ENCODE assay signal across 15 cellular contexts in the genomic region with DNA sequence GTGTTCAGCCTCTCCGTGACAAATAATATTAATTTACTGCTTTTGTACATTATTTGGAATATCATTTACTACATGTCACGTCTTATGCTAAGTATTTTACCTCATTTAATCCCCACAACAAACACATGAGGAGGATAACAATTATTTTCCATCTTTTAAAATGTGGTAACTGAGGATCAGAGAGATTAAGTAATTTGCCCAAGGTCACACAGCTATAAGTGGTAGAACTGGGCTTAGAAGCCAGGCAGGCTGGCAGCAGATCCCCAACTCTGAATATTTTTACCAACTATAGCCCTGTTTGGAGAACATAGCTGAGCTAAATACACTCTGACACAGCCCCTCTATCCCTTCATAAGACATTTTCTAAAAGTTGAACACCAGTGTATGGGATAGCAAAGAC. TPM values are rescaled to one million over a fixed set of nuclear protein-coding genes. Genes with fewer than 3 reads are reported as not detected.
DNase-seq lines count a peak whose midpoint lies in the region; ATAC-seq, FAIRE-seq and TF ChIP-seq lines count a peak whose summit lies in the region.
"Had no signal": no experiment of that assay in that cellular context is flagged by ENCODE, and none has a peak within 500 bp of the region (broad histone marks: within the 10 kb centered on the region; RNA-seq: fewer than 3 reads in every experiment).

No MANE protein-coding gene starts in this region.

- H3K27me3 Mint-ChIP-seq in memory B cell: no peaks in the 10 kb centered on the region
- no peaks in the 10 kb centered on the region for H3K27me3 Mint-ChIP-seq in activated CD4-positive, alpha-beta T cell treated with anti-CD3 and anti-CD28 coated beads for 36 hours

- no peak overlapping the region for H3K4me3 Mint-ChIP-seq in memory B cell
- H3K4me3 Mint-ChIP-seq in activated CD4-positive, alpha-beta T cell treated with anti-CD3 and anti-CD28 coated beads for 36 hours: no peak overlapping the region
- H3K4me3 Mint-ChIP-seq: CD14-positive monocyte; CD8-positive, alpha-beta T cell; HFFc6 had no signal

- peak overlapping the region; percentile 99 for H3K27ac ChIP-seq in HCT116 (ENCODE audit: low read depth, low read length)
- peak overlapping the region; percentile 79 for H3K27ac ChIP-seq in VCaP
- H3K27ac ChIP-seq in thyroid gland: peak overlapping the region; percentile 93 to 99 (median 97)

- H3K4me1 ChIP-seq in HCT116 (ENCODE audit: control insufficient read depth in 1 of 2, insufficient read depth in 2 of 2, low read length in 2 of 2) (peaks cover 81 to 88% of the 10 kb centered on the region in 2 experiments), thyroid gland (peaks cover 38 to 39% of the 10 kb centered on the region in 2 donors)

- H4K20me1 ChIP-seq in HCT116 (ENCODE audit: insufficient read depth): no peaks in the 10 kb centered on the region

- FAIRE-seq in HTR-8/SVneo (lab: Jason Lieb, UNC): no peak

- no peaks in the 10 kb centered on the region for H3K9me3 ChIP-seq in HCT116 (ENCODE audit: control insufficient read depth in 1 of 2, insufficient read depth in 1 of 2, low read depth in 1 of 2, low read length in 2 of 2)
- H3K9me3 ChIP-seq in thyroid gland: no peaks in the 10 kb centered on the region
- H3K9me3 ChIP-seq: HAP-1 had no signal

- H3K27me3 ChIP-seq in HCT116 (ENCODE audit: insufficient read depth, low read length): no peaks in the 10 kb centered on the region
- H3K27me3 ChIP-seq in thyroid gland: no peaks in the 10 kb centered on the region

- no peak overlapping the region for H2AFZ ChIP-seq in HCT116 (ENCODE audit: low read depth, low read length, poor library complexity, severe bottlenecking)

- peak overlapping the region; percentile 41 for H3K27ac Mint-ChIP-seq in memory B cell
- no peak overlapping the region for H3K27ac Mint-ChIP-seq in activated CD4-positive, alpha-beta T cell treated with anti-CD3 and anti-CD28 coated beads for 36 hours
- H3K27ac Mint-ChIP-seq: CD8-positive, alpha-beta T cell; HFFc6 had no signal

- BruUV-seq in HCT116 (replicated peaks; lab: Mats Ljungman, UMichigan): no TSS peak

- RAD21 ChIA-PET in HCT116 (lab: Charles Lee; ENCODE audit: low non-redundant PET in 1 of 2, low total read pairs in 2 of 2, uncharacterized antibody in 2 of 2, unreplicated experiment in 2 of 2): no interaction called here

- H3K9ac ChIP-seq in HCT116 (ENCODE audit: low read length): peak overlapping the region; percentile 46; the same call in 1 of the 2 replicates

- peaks cover 95% of the 10 kb centered on the region for H3K79me2 ChIP-seq in HCT116 (ENCODE audit: insufficient read depth, low read length)

- no peaks in the 10 kb centered on the region for H3K36me3 ChIP-seq in HCT116 (ENCODE audit: control insufficient read depth in 1 of 2, insufficient read depth in 2 of 2, low read length in 2 of 2)
- no peaks in the 10 kb centered on the region for H3K36me3 ChIP-seq in thyroid gland
- H3K36me3 ChIP-seq: HAP-1 had no signal

- WGBS in thyroid gland, 2 donors: 96 to 100% methylated on average over 2 of the region's 2 CpGs

- ATAC-seq in HCT116 (no peak), memory B cell (ENCODE audit: low read depth) (no peak), GM21381 (IDR thresholded peaks at IDR 0.05; ENCODE audit: unreplicated experiment) (no peak)
- ATAC-seq in activated CD4-positive, alpha-beta T cell treated with anti-CD3 and anti-CD28 coated beads for 36 hours: no peak
- ATAC-seq: CD8-positive, alpha-beta T cell had no signal

- H3K9me2 ChIP-seq in HCT116 (ENCODE audit: insufficient read depth): no peaks in the 10 kb centered on the region

- H3K36me3 Mint-ChIP-seq in memory B cell: peaks cover 8% of the 10 kb centered on the region
- H3K36me3 Mint-ChIP-seq in activated CD4-positive, alpha-beta T cell treated with anti-CD3 and anti-CD28 coated beads for 36 hours (ENCODE audit: low read depth): no peaks in the 10 kb centered on the region
- H3K36me3 Mint-ChIP-seq: CD8-positive, alpha-beta T cell had no signal

- H3K4me1 Mint-ChIP-seq in memory B cell: peaks cover 31% of the 10 kb centered on the region
- H3K4me1 Mint-ChIP-seq in activated CD4-positive, alpha-beta T cell treated with anti-CD3 and anti-CD28 coated beads for 36 hours: peaks cover 18% of the 10 kb centered on the region

- H3K9me3 Mint-ChIP-seq in memory B cell: no peaks in the 10 kb centered on the region
- H3K9me3 Mint-ChIP-seq in activated CD4-positive, alpha-beta T cell treated with anti-CD3 and anti-CD28 coated beads for 36 hours (ENCODE audit: low read depth): no peaks in the 10 kb centered on the region
- H3K9me3 Mint-ChIP-seq: CD8-positive, alpha-beta T cell; HFFc6 had no signal

- no peak for TF ChIP-seq RAD21 in HCT116 (IDR thresholded peaks at IDR 0.05; ENCODE audit: low read depth)

- POLR2A ChIA-PET in HCT116 (lab: Charles Lee): no interaction called here
- POLR2A ChIA-PET in activated CD4-positive, alpha-beta T cell treated with anti-CD3 and anti-CD28 coated beads for 36 hours (lab: Charles Lee): no interaction called here

- no peak for TF ChIP-seq CTCF in HCT116 (IDR thresholded peaks at IDR 0.05 in 2 of 3, conservative IDR thresholded peaks at IDR 0.05 in 1 of 3; ENCODE audit: borderline replicate concordance in 1 of 3, insufficient read depth in 1 of 3, low read depth in 2 of 3, low read length in 2 of 3)
- no peak for TF ChIP-seq CTCF in VCaP (conservative IDR thresholded peaks at IDR 0.05)
- no peak for TF ChIP-seq CTCF in thyroid gland (IDR thresholded peaks at IDR 0.05)

- no peak for TF ChIP-seq POLR2A in HCT116 (IDR thresholded peaks at IDR 0.05; ENCODE audit: borderline replicate concordance, extremely low read depth, insufficient read depth, insufficient read length)
- TF ChIP-seq POLR2A in thyroid gland (IDR thresholded peaks at IDR 0.05): no peak

- DNase-seq in HCT116 (ENCODE audit: low read depth, low spot score) (no peak), memory B cell (ENCODE audit: low spot score in 2 of 2) (no peak), thyroid gland (no peak), HTR-8/SVneo (ENCODE audit: insufficient read length, low spot score) (no peak)
- DNase-seq in activated CD4-positive, alpha-beta T cell treated with anti-CD3 and anti-CD28 coated beads for 36 hours: no peak
- DNase-seq: CD8-positive, alpha-beta T cell; COR-L47; DND-41; GF-D8; GOT3; HFFc6 had no signal

- H3K4me2 ChIP-seq in HCT116 (ENCODE audit: low read length): peak overlapping the region; percentile 53

- no peak overlapping the region for H3K4me3 ChIP-seq in HCT116 (replicated peaks in 1 of 2; ENCODE audit: low read depth in 1 of 2, low read length in 2 of 2)
- H3K4me3 ChIP-seq in thyroid gland (replicated peaks in 1 of 3): no peak overlapping the region
- H3K4me3 ChIP-seq: HAP-1 had no signal

- intact Hi-C loops in HCT116 (cut with micrococcal nuclease) (no loop called here), thyroid gland (cut with DNase I) (no loop called here)
- intact Hi-C loops in activated CD4-positive, alpha-beta T cell treated with anti-CD3 and anti-CD28 coated beads for 36 hours (cut with DNase I, micrococcal nuclease): no loop called here

- CTCF ChIA-PET in HCT116 (lab: Charles Lee): no interaction called here
- CTCF ChIA-PET in activated CD4-positive, alpha-beta T cell treated with anti-CD3 and anti-CD28 coated beads for 36 hours (lab: Charles Lee): interaction anchor here (0.6 kb wide), 1 partner anchor 29 kb away, joined by 3 read pairs; no protein-coding TSS in a partner anchor

TF ChIP-seq in HCT116, 20 proteins besides CTCF, POLR2A, EP300 and RAD21 (continues in another document):
- TF ChIP-seq, protein P1, sequence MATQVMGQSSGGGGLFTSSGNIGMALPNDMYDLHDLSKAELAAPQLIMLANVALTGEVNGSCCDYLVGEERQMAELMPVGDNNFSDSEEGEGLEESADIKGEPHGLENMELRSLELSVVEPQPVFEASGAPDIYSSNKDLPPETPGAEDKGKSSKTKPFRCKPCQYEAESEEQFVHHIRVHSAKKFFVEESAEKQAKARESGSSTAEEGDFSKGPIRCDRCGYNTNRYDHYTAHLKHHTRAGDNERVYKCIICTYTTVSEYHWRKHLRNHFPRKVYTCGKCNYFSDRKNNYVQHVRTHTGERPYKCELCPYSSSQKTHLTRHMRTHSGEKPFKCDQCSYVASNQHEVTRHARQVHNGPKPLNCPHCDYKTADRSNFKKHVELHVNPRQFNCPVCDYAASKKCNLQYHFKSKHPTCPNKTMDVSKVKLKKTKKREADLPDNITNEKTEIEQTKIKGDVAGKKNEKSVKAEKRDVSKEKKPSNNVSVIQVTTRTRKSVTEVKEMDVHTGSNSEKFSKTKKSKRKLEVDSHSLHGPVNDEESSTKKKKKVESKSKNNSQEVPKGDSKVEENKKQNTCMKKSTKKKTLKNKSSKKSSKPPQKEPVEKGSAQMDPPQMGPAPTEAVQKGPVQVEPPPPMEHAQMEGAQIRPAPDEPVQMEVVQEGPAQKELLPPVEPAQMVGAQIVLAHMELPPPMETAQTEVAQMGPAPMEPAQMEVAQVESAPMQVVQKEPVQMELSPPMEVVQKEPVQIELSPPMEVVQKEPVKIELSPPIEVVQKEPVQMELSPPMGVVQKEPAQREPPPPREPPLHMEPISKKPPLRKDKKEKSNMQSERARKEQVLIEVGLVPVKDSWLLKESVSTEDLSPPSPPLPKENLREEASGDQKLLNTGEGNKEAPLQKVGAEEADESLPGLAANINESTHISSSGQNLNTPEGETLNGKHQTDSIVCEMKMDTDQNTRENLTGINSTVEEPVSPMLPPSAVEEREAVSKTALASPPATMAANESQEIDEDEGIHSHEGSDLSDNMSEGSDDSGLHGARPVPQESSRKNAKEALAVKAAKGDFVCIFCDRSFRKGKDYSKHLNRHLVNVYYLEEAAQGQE (IDR thresholded peaks at IDR 0.05; ENCODE audit: low read depth): no peak
- TF ChIP-seq SIN3A (IDR thresholded peaks at IDR 0.05; ENCODE audit: low read depth): no peak
- TF ChIP-seq CBX3 (IDR thresholded peaks at IDR 0.05; ENCODE audit: low read depth): no peak
- TF ChIP-seq EZH2phosphoT487 (IDR thresholded peaks at IDR 0.05; ENCODE audit: borderline replicate concordance): no peak
- no peak for TF ChIP-seq EGR1 (IDR thresholded peaks at IDR 0.05; ENCODE audit: low read depth)
- TF ChIP-seq SP1 (IDR thresholded peaks at IDR 0.05; ENCODE audit: low read depth): no peak
- TF ChIP-seq POLR2AphosphoS5 (IDR thresholded peaks at IDR 0.05; ENCODE audit: low read depth, low read length): no peak
- no peak for TF ChIP-seq EZH2 (IDR thresholded peaks at IDR 0.05)
- TF ChIP-seq YY1 (IDR thresholded peaks at IDR 0.05; ENCODE audit: extremely low read depth, insufficient replicate concordance, low read depth, low read length): no peak
- no peak for TF ChIP-seq SRF (IDR thresholded peaks at IDR 0.05; ENCODE audit: low read depth)
- TF ChIP-seq ZNF274 (IDR thresholded peaks at IDR 0.05; ENCODE audit: low read depth, low read length): no peak
- TF ChIP-seq FOSL1 (IDR thresholded peaks at IDR 0.05; ENCODE audit: low read depth): no peak
- TF ChIP-seq JUND (IDR thresholded peaks at IDR 0.05): no peak
- TF ChIP-seq ELF1 (IDR thresholded peaks at IDR 0.05; ENCODE audit: borderline replicate concordance, low read depth): no peak

RNA-seq across cellular contexts. Expression of a gene that starts 24.1 kb away (rescaled TPM):
- total RNA-seq in HCT116 (2021; ENCODE audit: unreplicated experiment) (185 TPM), thyroid gland (10 to 100 TPM; 37.5 to 92.6 (median 44.8) TPM)
- polyA plus RNA-seq in HCT116 (2012): 63.9 and 76.8 TPM in 2 replicates
- total RNA-seq in activated CD4-positive, alpha-beta T cell treated with anti-CD3 and anti-CD28 coated beads for 36 hours: 10 to 100 TPM in 1 of 2 experiments, 1 to 10 TPM in 1; 8.8 to 10.1 TPM
